In the genomic region with DNA sequence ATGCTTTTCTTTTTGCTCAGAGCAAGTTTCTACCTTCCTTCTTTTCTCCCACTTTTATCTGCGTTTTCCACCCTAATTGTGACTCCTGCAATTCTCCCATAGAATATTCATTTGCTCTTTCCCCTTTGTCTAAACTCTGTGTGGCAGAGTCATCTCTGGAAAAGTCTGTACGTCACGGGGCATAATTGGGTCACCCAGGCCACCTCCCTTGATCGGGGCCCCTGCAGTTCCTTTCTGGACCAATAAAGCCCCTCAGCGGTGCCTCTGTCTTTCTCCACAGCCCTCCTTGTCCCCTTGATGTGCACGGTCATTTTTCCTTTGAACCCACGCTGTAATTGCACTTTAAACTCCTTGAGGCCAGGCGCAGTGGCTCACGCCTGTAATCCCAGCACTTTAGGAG, we compare ENCODE assay signal across 25 cellular contexts. TPM values are rescaled to one million over a fixed set of nuclear protein-coding genes. Genes with fewer than 3 reads are reported as not detected.
DNase-seq lines count a peak whose midpoint lies in the region; ATAC-seq and TF ChIP-seq lines count a peak whose summit lies in the region.
"Had no signal": no experiment of that assay in that cellular context is flagged by ENCODE, and none has a peak within 500 bp of the region (broad histone marks: within the 10 kb centered on the region; RNA-seq: fewer than 3 reads in every experiment).

No MANE protein-coding gene starts in this region.

- no peaks in the 10 kb centered on the region for H3K9me3 Mint-ChIP-seq in activated naive CD8-positive, alpha-beta T cell treated with anti-CD3 and anti-CD28 coated beads, Interleukin-2, amount 50 U/mL, for 24 hours
- H3K9me3 Mint-ChIP-seq in activated naive CD8-positive, alpha-beta T cell treated with anti-CD3 and anti-CD28 coated beads for 36 hours = no peaks in the 10 kb centered on the region
- no peaks in the 10 kb centered on the region for H3K9me3 Mint-ChIP-seq in nephron progenitor cell
- H3K9me3 Mint-ChIP-seq: IgD-negative memory B cell had no signal

- no peak overlapping the region for H2BK15ac ChIP-seq in mesenchymal stem cell (ENCODE audit: low read depth, poor library complexity, severe bottlenecking)

- POLR2A ChIA-PET in PC-9 (lab: Charles Lee; ENCODE audit: unreplicated experiment) = no interaction called here

- H3K4me1 Mint-ChIP-seq in activated naive CD8-positive, alpha-beta T cell treated with anti-CD3 and anti-CD28 coated beads, Interleukin-2, amount 50 U/mL, for 24 hours = peaks cover 10% of the 10 kb centered on the region
- no peaks in the 10 kb centered on the region for H3K4me1 Mint-ChIP-seq in activated naive CD8-positive, alpha-beta T cell treated with anti-CD3 and anti-CD28 coated beads for 36 hours
- H3K4me1 Mint-ChIP-seq in nephron progenitor cell = no peaks in the 10 kb centered on the region
- H3K4me1 Mint-ChIP-seq: CD4-positive, CD25-positive, alpha-beta regulatory T cell; IgD-negative memory B cell had no signal

- H3K27me3 ChIP-seq in PC-9 (ENCODE audit: insufficient read depth, low read depth) = no peaks in the 10 kb centered on the region
- no peaks in the 10 kb centered on the region for H3K27me3 ChIP-seq in mesenchymal stem cell (ENCODE audit: control insufficient read depth in 1 of 2, insufficient read depth in 1 of 2, low read length in 2 of 2)

- no peak for ATAC-seq in activated naive CD8-positive, alpha-beta T cell treated with anti-CD3 and anti-CD28 coated beads, Interleukin-2, amount 50 U/mL, for 24 hours
- ATAC-seq in GM21515 (IDR thresholded peaks at IDR 0.05; ENCODE audit: unreplicated experiment) (no peak), HG03097 (IDR thresholded peaks at IDR 0.05; ENCODE audit: low FRiP score, unreplicated experiment) (no peak)
- ATAC-seq: GM12878, HCT116, Right ventricle myocardium inferior had no signal

- no peaks in the 10 kb centered on the region for H3K79me1 ChIP-seq in mesenchymal stem cell (replicated peaks; ENCODE audit: low read length, poor library complexity, severe bottlenecking)

- H3K4me3 Mint-ChIP-seq in activated naive CD8-positive, alpha-beta T cell treated with anti-CD3 and anti-CD28 coated beads, Interleukin-2, amount 50 U/mL, for 24 hours = no peak overlapping the region
- no peak overlapping the region for H3K4me3 Mint-ChIP-seq in activated naive CD8-positive, alpha-beta T cell treated with anti-CD3 and anti-CD28 coated beads for 36 hours
- H3K4me3 Mint-ChIP-seq in nephron progenitor cell = no peak overlapping the region
- H3K4me3 Mint-ChIP-seq: CD4-positive, CD25-positive, alpha-beta regulatory T cell; IgD-negative memory B cell had no signal

- no peak overlapping the region for H4K91ac ChIP-seq in mesenchymal stem cell (ENCODE audit: low read length)

- H2AK5ac ChIP-seq in mesenchymal stem cell (ENCODE audit: low read length, severe bottlenecking) = peak overlapping the region; percentile 69

- no peak overlapping the region for H3K9ac ChIP-seq in mesenchymal stem cell (ENCODE audit: low read length)

- CTCF ChIA-PET in PC-9 (lab: Charles Lee) = interaction anchor here (0.6 kb wide), 2 partner anchors 24 to 1377 kb away, joined by 3 read pairs; no protein-coding TSS in a partner anchor

- TF ChIP-seq CTCF in PC-9 (conservative IDR thresholded peaks at IDR 0.05) = no peak
- TF ChIP-seq CTCF in nephron progenitor cell (IDR thresholded peaks at IDR 0.05) = no peak

- H3K27ac ChIP-seq in PC-9 (peak overlapping the region; percentile 89), mesenchymal stem cell (ENCODE audit: low read length, poor library complexity, severe bottlenecking) (peak overlapping the region; percentile 80)

- H3K79me2 ChIP-seq in PC-9 (ENCODE audit: low read depth) = no peaks in the 10 kb centered on the region

- peaks cover under 1% of the 10 kb centered on the region for H3K27me3 Mint-ChIP-seq in activated naive CD8-positive, alpha-beta T cell treated with anti-CD3 and anti-CD28 coated beads, Interleukin-2, amount 50 U/mL, for 24 hours
- H3K27me3 Mint-ChIP-seq in activated naive CD8-positive, alpha-beta T cell treated with anti-CD3 and anti-CD28 coated beads for 36 hours = peaks cover 5% of the 10 kb centered on the region
- peaks cover 4% of the 10 kb centered on the region for H3K27me3 Mint-ChIP-seq in nephron progenitor cell (ENCODE audit: low read depth, poor library complexity)
- H3K27me3 Mint-ChIP-seq: IgD-negative memory B cell had no signal

- no peak overlapping the region for H2BK5ac ChIP-seq in mesenchymal stem cell (ENCODE audit: low read depth, low read length, poor library complexity, severe bottlenecking)

- H3K4me2 ChIP-seq in PC-9 (peak overlapping the region; percentile 53), mesenchymal stem cell (ENCODE audit: low read length, poor library complexity, severe bottlenecking) (no peak overlapping the region)

- no peak overlapping the region for H2BK12ac ChIP-seq in mesenchymal stem cell (ENCODE audit: low read length in 2 of 2)

- H3K4me3 ChIP-seq in PC-9 (no peak overlapping the region), mesenchymal stem cell (ENCODE audit: insufficient read depth in 1 of 2, low read depth in 1 of 2, low read length in 2 of 2) (no peak overlapping the region)
- H3K4me3 ChIP-seq: GM12878 had no signal

- no peak overlapping the region for H3K14ac ChIP-seq in mesenchymal stem cell (ENCODE audit: low read length in 2 of 2)

- peaks cover 57% of the 10 kb centered on the region for H3K4me1 ChIP-seq in PC-9 (replicated peaks; ENCODE audit: insufficient read depth)
- H3K4me1 ChIP-seq in mesenchymal stem cell (ENCODE audit: control insufficient read depth, insufficient read depth, low read depth, low read length) = peaks cover 14% of the 10 kb centered on the region

- intact Hi-C loops in PC-9 (cut with micrococcal nuclease; ENCODE audit: unreplicated experiment) = no loop called here

- H3K36me3 ChIP-seq in PC-9 (ENCODE audit: low read depth) = no peaks in the 10 kb centered on the region
- H3K36me3 ChIP-seq in mesenchymal stem cell (ENCODE audit: control insufficient read depth in 1 of 2, insufficient read depth in 2 of 2, low read depth in 1 of 2, low read length in 2 of 2) = no peaks in the 10 kb centered on the region

- no peak for DNase-seq in activated naive CD8-positive, alpha-beta T cell treated with anti-CD3 and anti-CD28 coated beads, Interleukin-2, amount 50 U/mL, for 24 hours
- no peak for DNase-seq in activated naive CD8-positive, alpha-beta T cell treated with anti-CD3 and anti-CD28 coated beads for 36 hours
- no peak for DNase-seq in PC-9
- DNase-seq in mesenchymal stem cell = no peak
- DNase-seq in nephron progenitor cell = no peak
- DNase-seq: CD4-positive, CD25-positive, alpha-beta regulatory T cell; COR-L47; DND-41; MV-4-11; NCI-H1105 treated with DMSO at 0.1 percent for 48 hours; NCI-H2081; NCI-H2171; NCI-H345; NCI-H524; NCI-H774; NK-92 treated with Interleukin-12 subunit alpha and Interleukin-12 subunit beta, amount 100 ng/mL, for 24 hours had no signal

- H3K9me2 ChIP-seq in PC-9 (ENCODE audit: insufficient read depth) = no peaks in the 10 kb centered on the region; the same call in 1 of the 2 replicates

- no peak overlapping the region for H3K18ac ChIP-seq in mesenchymal stem cell (ENCODE audit: low read depth in 1 of 2, low read length in 2 of 2)

- no peaks in the 10 kb centered on the region for H4K20me1 ChIP-seq in PC-9 (ENCODE audit: insufficient read depth)

- no peak overlapping the region for H3K4ac ChIP-seq in mesenchymal stem cell (ENCODE audit: low read depth in 1 of 2, low read length in 2 of 2)

- H3K27ac Mint-ChIP-seq in activated naive CD8-positive, alpha-beta T cell treated with anti-CD3 and anti-CD28 coated beads, Interleukin-2, amount 50 U/mL, for 24 hours = peak overlapping the region; percentile 45
- no peak overlapping the region for H3K27ac Mint-ChIP-seq in activated naive CD8-positive, alpha-beta T cell treated with anti-CD3 and anti-CD28 coated beads for 36 hours
- H3K27ac Mint-ChIP-seq in nephron progenitor cell = no peak overlapping the region
- H3K27ac Mint-ChIP-seq: CD4-positive, CD25-positive, alpha-beta regulatory T cell; IgD-negative memory B cell had no signal

- H3K23ac ChIP-seq in mesenchymal stem cell (ENCODE audit: low read length in 2 of 2) = no peak overlapping the region

- H2BK120ac ChIP-seq in mesenchymal stem cell (ENCODE audit: low read depth, low read length) = no peak overlapping the region

- peaks cover 35% of the 10 kb centered on the region for H3F3A ChIP-seq in PC-9 (ENCODE audit: insufficient read depth, low read depth)

- H2AFZ ChIP-seq in PC-9 = no peak overlapping the region
- no peak overlapping the region for H2AFZ ChIP-seq in mesenchymal stem cell (ENCODE audit: low read depth, low read length)

- 83% methylated on average over 9 of the region's 9 CpGs for WGBS in mesenchymal stem cell

- no peaks in the 10 kb centered on the region for H3K36me3 Mint-ChIP-seq in activated naive CD8-positive, alpha-beta T cell treated with anti-CD3 and anti-CD28 coated beads, Interleukin-2, amount 50 U/mL, for 24 hours (ENCODE audit: low read depth)
- no peaks in the 10 kb centered on the region for H3K36me3 Mint-ChIP-seq in activated naive CD8-positive, alpha-beta T cell treated with anti-CD3 and anti-CD28 coated beads for 36 hours
- no peaks in the 10 kb centered on the region for H3K36me3 Mint-ChIP-seq in nephron progenitor cell (ENCODE audit: low read depth)
- H3K36me3 Mint-ChIP-seq: CD4-positive, CD25-positive, alpha-beta regulatory T cell; IgD-negative memory B cell had no signal

- H4K8ac ChIP-seq in mesenchymal stem cell (ENCODE audit: low read length) = no peak overlapping the region

- H3K9me3 ChIP-seq in PC-9 (ENCODE audit: insufficient read depth, low read depth) (no peaks in the 10 kb centered on the region), mesenchymal stem cell (ENCODE audit: control insufficient read depth, low read length) (no peaks in the 10 kb centered on the region)

- BruUV-seq in PC-9 (replicated peaks; lab: Mats Ljungman, UMichigan) = TSS peak; percentile 85

RNA-seq across cellular contexts. Expression of a gene that starts 10.7 kb away (rescaled TPM):
- total RNA-seq in activated naive CD8-positive, alpha-beta T cell treated with anti-CD3 and anti-CD28 coated beads for 36 hours = not detected
- total RNA-seq in PC-9 (2021) = not detected in 2 replicates
- not detected for polyA plus RNA-seq in mesenchymal stem cell (2013, experiment 1 of 2)
- not detected for polyA plus RNA-seq in mesenchymal stem cell (2013, experiment 2 of 2)
- total RNA-seq: CD4-positive, CD25-positive, alpha-beta regulatory T cell; GM12878 had no signal
- polyA plus RNA-seq: BJ; CD4-positive, CD25-positive, alpha-beta regulatory T cell; GM12878; IgD-negative memory B cell had no signal

RNA-seq across cellular contexts. Expression of a gene that starts 38.1 kb away (rescaled TPM):
- total RNA-seq in activated naive CD8-positive, alpha-beta T cell treated with anti-CD3 and anti-CD28 coated beads for 36 hours = not detected
- total RNA-seq in PC-9 (2021) = not detected in 2 replicates
- not detected for polyA plus RNA-seq in mesenchymal stem cell (2013, experiment 1 of 2)
- polyA plus RNA-seq in mesenchymal stem cell (2013, experiment 2 of 2) = not detected
- total RNA-seq: CD4-positive, CD25-positive, alpha-beta regulatory T cell; GM12878; H1; M059J; Right ventricle myocardium inferior had no signal
- polyA plus RNA-seq: BJ; CD4-positive, CD25-positive, alpha-beta regulatory T cell; GM12878; H1; IgD-negative memory B cell had no signal

RNA-seq across cellular contexts. Expression of a gene that starts 56.6 kb away (rescaled TPM):
- 10 to 100 TPM; 14.2 to 14.4 TPM for total RNA-seq in activated naive CD8-positive, alpha-beta T cell treated with anti-CD3 and anti-CD28 coated beads for 36 hours
- 21.8 and 32.9 TPM in 2 replicates for total RNA-seq in PC-9 (2021)
- 27.2 TPM for polyA plus RNA-seq in mesenchymal stem cell (2013, experiment 1 of 2)
- polyA plus RNA-seq in mesenchymal stem cell (2013, experiment 2 of 2) = 27.4 TPM
